In the genomic region with DNA sequence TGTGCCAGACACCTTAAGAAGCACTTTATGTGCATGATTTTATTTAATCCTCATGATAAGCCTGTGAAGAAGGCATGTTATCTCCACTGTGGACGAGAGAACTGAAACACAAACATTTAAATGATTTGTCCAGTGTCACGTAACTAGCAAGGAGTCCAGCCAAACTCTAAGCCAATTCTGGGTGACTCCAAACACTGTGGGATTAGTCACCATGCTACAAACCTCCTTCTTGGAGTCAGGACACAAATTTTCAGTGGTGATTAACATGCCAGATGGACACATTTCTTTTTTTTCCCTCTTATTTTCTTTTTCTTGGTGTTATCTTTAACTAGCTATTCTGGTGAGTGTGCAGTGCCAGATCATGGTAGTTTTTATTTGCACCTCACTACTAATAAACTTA, we compare ENCODE assay signal across 1 cellular context.
TF ChIP-seq lines count a peak whose summit lies in the region.

No MANE protein-coding gene starts in this region.

TF ChIP-seq in GM23338, 12 proteins besides CTCF, POLR2A, EP300 and RAD21 (continued from another document):
- no peak for TF ChIP-seq ZNF462 (CRISPR knock-in tag; IDR thresholded peaks at IDR 0.05)
